2 cellular contexts compared by ENCODE assay signal in the genomic region with DNA sequence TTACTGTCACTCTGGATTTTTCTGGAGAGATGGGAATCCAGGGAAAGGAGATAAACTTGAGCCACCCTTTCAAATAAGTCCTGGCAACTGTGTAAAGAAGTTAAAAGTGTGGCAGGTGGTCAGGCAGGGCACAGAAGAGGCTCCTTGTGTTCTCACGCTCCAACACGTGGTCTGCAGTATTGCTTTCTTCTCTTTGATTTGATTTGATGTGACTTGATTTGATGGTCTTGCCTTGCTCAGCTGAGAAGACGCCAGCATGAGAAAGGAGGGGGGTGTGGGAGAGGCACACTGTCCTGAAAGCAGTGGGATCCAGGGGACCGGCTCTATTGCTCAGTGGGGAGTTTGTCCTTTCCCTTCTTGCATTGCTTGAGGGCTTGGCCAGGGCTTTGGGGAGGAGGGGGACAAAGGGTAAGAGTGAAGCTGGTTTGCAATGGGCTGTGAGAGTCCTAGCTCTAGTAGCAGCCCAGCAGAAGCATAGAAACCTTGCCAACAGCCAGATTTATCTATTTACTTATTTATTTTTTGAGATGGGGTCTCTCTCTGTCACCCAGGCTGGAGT.
TF ChIP-seq lines count a peak whose summit lies in the region.

No MANE protein-coding gene starts in this region.

TF ChIP-seq in GM23338, 12 proteins besides CTCF, POLR2A, EP300 and RAD21 (continued from another document):
- TF ChIP-seq ZNF462 (CRISPR knock-in tag; IDR thresholded peaks at IDR 0.05) (no peak), JUNB (IDR thresholded peaks at IDR 0.05; ENCODE audit: unreplicated experiment) (no peak), CREB1 (CRISPR knock-in tag; IDR thresholded peaks at IDR 0.05; ENCODE audit: low read depth) (no peak), STAT1 (IDR thresholded peaks at IDR 0.05; ENCODE audit: unreplicated experiment) (no peak), ZNF114 (CRISPR knock-in tag; IDR thresholded peaks at IDR 0.05) (no peak), NANOG (IDR thresholded peaks at IDR 0.05; ENCODE audit: borderline replicate concordance) (no peak)

TF ChIP-seq in HEK293T, 16 proteins besides CTCF, POLR2A, EP300 and RAD21 (continued from another document):
- no peak for TF ChIP-seq NFRKB (IDR thresholded peaks at IDR 0.05)
